In genomic region chr10:86596266-86596665, GRCh38 we compare ENCODE assay signal across 35 cellular contexts. TPM values are rescaled to one million over a fixed set of nuclear protein-coding genes. Genes with fewer than 3 reads are reported as not detected.
DNase-seq lines count a peak whose midpoint lies in the region; ATAC-seq and TF ChIP-seq lines count a peak whose summit lies in the region.
"Had no signal": no experiment of that assay in that cellular context is flagged by ENCODE, and none has a peak within 500 bp of the region (broad histone marks: within the 10 kb centered on the region; RNA-seq: fewer than 3 reads in every experiment).

No MANE protein-coding gene starts in this region.

- no peaks in the 10 kb centered on the region for H3K4me1 ChIP-seq in adipocyte (ENCODE audit: control insufficient read depth, insufficient read depth, low read length)
- H3K4me1 ChIP-seq: adrenal gland had no signal

- H3K36me3 ChIP-seq in adipocyte (ENCODE audit: control insufficient read depth, insufficient read depth, low read length, severe bottlenecking): no peaks in the 10 kb centered on the region
- H3K36me3 ChIP-seq: adrenal gland, heart right ventricle had no signal

- no peaks in the 10 kb centered on the region for H3K9me3 ChIP-seq in adipocyte (ENCODE audit: control insufficient read depth, low read length)
- H3K9me3 ChIP-seq: adrenal gland, heart right ventricle had no signal

- no peaks in the 10 kb centered on the region for H3K27me3 ChIP-seq in adipocyte (replicated peaks; ENCODE audit: control insufficient read depth, insufficient read depth, low read length)
- H3K27me3 ChIP-seq: adrenal gland, heart right ventricle had no signal

- H3K9ac ChIP-seq in adipocyte (ENCODE audit: low read length): no peak overlapping the region

- DNase-seq in Right ventricle myocardium inferior (ENCODE audit: missing footprints) (no peak), cardiac septum (ENCODE audit: low spot score) (no peak), adipocyte (ENCODE audit: low read depth) (peak; percentile 6), foreskin fibroblast (peak; percentile 37 to 64)
- DNase-seq in central memory CD4-positive, alpha-beta T cell: no peak
- DNase-seq: 8988T; activated CD4-positive, alpha-beta T cell treated with anti-CD3 and anti-CD28 coated beads, Interleukin-2, amount 50 U/mL, for 48 hours; activated CD4-positive, CD25-positive, alpha-beta regulatory T cell treated with anti-CD3 and anti-CD28 coated beads, Interleukin-2, amount 50 U/mL, for 72 hours; activated CD8-positive, alpha-beta memory T cell treated with anti-CD3 and anti-CD28 coated beads, Interleukin-2, amount 50 U/mL, for 48 hours; activated naive CD4-positive, alpha-beta T cell treated with Interleukin-2 at 50 U/mL for 16 hours; AML-193; CD4-positive, CD25-positive, alpha-beta regulatory T cell; DND-41; effector memory CD4-positive, alpha-beta T cell; foreskin melanocyte; heart right ventricle; Kasumi-1; kidney; natural killer cell; NCI-H2107; NCI-H345; NCI-H748 treated with DMSO at 0.1 percent for 48 hours; SHP77 treated with DMSO at 0.1 percent for 48 hours; stimulated activated CD4-positive, alpha-beta T cell treated with anti-CD3 and anti-CD28 coated beads, Interleukin-15, amount 100 ng/mL, for 24 hours; T-helper 2 cell; trophoblast cell had no signal

- intact Hi-C loops in Right ventricle myocardium inferior (cut with DNase I): loop anchor here (2.0 kb wide), 1 partner anchor 59 kb away; the partner anchor contains the start of gene OPN4
- intact Hi-C loops in cardiac septum (cut with DNase I): no loop called here

- ATAC-seq in Right ventricle myocardium inferior (peak; percentile 12), HG03135 (IDR thresholded peaks at IDR 0.05; ENCODE audit: unreplicated experiment) (no peak), HG03280 (IDR thresholded peaks at IDR 0.05; ENCODE audit: unreplicated experiment) (no peak), GM19397 (IDR thresholded peaks at IDR 0.05; ENCODE audit: unreplicated experiment) (no peak)
- ATAC-seq: natural killer cell; Panc1; stimulated activated memory B cell treated with anti-CD40 and anti-IgM and Interleukin-4, amounts not matched to agents 10 μg/mL and 1 μg/mL and 100 μg/mL, for 72 hours had no signal

- TF ChIP-seq CTCF in foreskin fibroblast (IDR thresholded peaks at IDR 0.05; ENCODE audit: low read depth, low read length): no peak

- H3K4me3 ChIP-seq in adipocyte (ENCODE audit: low read length) (no peak overlapping the region), foreskin fibroblast (ENCODE audit: low read depth in 1 of 2, low read length in 2 of 2) (no peak overlapping the region)
- H3K4me3 ChIP-seq: adrenal gland, heart right ventricle had no signal

RNA-seq across cellular contexts. Expression of gene OPN4, which starts 58.1 kb away (rescaled TPM):
- total RNA-seq in Right ventricle myocardium inferior (0.41 TPM), cardiac septum (not detected)
- total RNA-seq: activated T-helper 1 cell treated with anti-CD3 and anti-CD28 coated beads, Interleukin-12 subunit alpha, Interleukin-12 subunit beta, Interleukin-2, Interleukin-4 antibody, amounts not matched to agents 30 ng/mL and 10 ng/mL and 1 ng/mL, durations not matched to agents 14 hours and 24 hours and 36 hours; CD4-positive, CD25-positive, alpha-beta regulatory T cell; kidney; mesothelial cell of epicardium; natural killer cell; pulmonary artery endothelial cell had no signal

Comparison
In these comparisons a context has a peak if more than half of its experiments do, and no peak if none do; other contexts are left out.
1. DNase-seq: peak in adipocyte (single experiment) and foreskin fibroblast (2 of 2); none in Right ventricle myocardium inferior (single experiment), cardiac septum (single experiment) and central memory CD4-positive, alpha-beta T cell (single experiment).